15 cellular contexts compared by ENCODE assay signal in genomic region chr19:1790054-1790762, GRCh38. TPM values are rescaled to one million over a fixed set of nuclear protein-coding genes. Genes with fewer than 3 reads are reported as not detected.
"Had no signal": no experiment of that assay in that cellular context is flagged by ENCODE, and none has a peak within 500 bp of the region (broad histone marks: within the 10 kb centered on the region; RNA-seq: fewer than 3 reads in every experiment).

No MANE protein-coding gene starts in this region.

- H3K4me1 ChIP-seq: foreskin keratinocyte, prostate gland had no signal

- H3K27ac ChIP-seq: foreskin keratinocyte, prostate gland had no signal

- ATAC-seq: effector memory CD8-positive, alpha-beta T cell; left ventricle myocardium superior had no signal

- H3K9me3 ChIP-seq: prostate gland had no signal

- H3K36me3 ChIP-seq: prostate gland had no signal

- DNase-seq: activated CD8-positive, alpha-beta memory T cell treated with anti-CD3 and anti-CD28 coated beads, Interleukin-2, amount 50 U/mL, for 4 hours; activated gamma-delta T cell treated with Interleukin-2 at 50 U/mL for 16 hours; anterior cingulate cortex; effector memory CD8-positive, alpha-beta T cell; foreskin keratinocyte; left ventricle myocardium superior; T-helper 17 cell had no signal

- H3K4me3 ChIP-seq: prostate gland had no signal

RNA-seq across cellular contexts. Expression of gene ONECUT3, which starts 36.9 kb away (rescaled TPM):
- total RNA-seq: activated CD8-positive, alpha-beta T cell treated with anti-CD3 and anti-CD28 coated beads for 36 hours; activated T-cell treated with anti-CD3 and anti-CD28 coated beads, Interleukin-2, amount 50 U/mL, for 72 hours; cerebellum; dermis blood vessel endothelial cell; foreskin keratinocyte; left ventricle myocardium superior; mesenteric fat pad; osteoblast; prostate gland; T-helper 17 cell; ureter had no signal
- polyA plus RNA-seq: foreskin keratinocyte had no signal
